ENCODE assay signal across 9 cellular contexts in genomic region chr7:37449621-37450020, GRCh38. TPM values are rescaled to one million over a fixed set of nuclear protein-coding genes. Genes with fewer than 3 reads are reported as not detected.
A peak's percentile ranks its signal among the peaks of the same experiment; 100 is the strongest.
DNase-seq lines count a peak whose midpoint lies in the region; ATAC-seq and TF ChIP-seq lines count a peak whose summit lies in the region.
"Had no signal": no experiment of that assay in that cellular context is flagged by ENCODE, and none has a peak within 500 bp of the region (broad histone marks: within the 10 kb centered on the region; RNA-seq: fewer than 3 reads in every experiment).

No MANE protein-coding gene starts in this region.

- no peaks in the 10 kb centered on the region for H3K79me2 ChIP-seq in hepatocyte

- no peaks in the 10 kb centered on the region for H3K27me3 Mint-ChIP-seq in activated CD4-positive, alpha-beta T cell treated with anti-CD3 and anti-CD28 coated beads for 36 hours
- H3K27me3 Mint-ChIP-seq in stimulated activated memory B cell treated with anti-CD40 and anti-IgM and Interleukin-4, amounts not matched to agents 10 μg/mL and 1 μg/mL and 100 μg/mL, for 72 hours: no peaks in the 10 kb centered on the region

- H3K9me3 Mint-ChIP-seq in activated CD4-positive, alpha-beta T cell treated with anti-CD3 and anti-CD28 coated beads for 36 hours (ENCODE audit: low read depth): peaks cover 2% of the 10 kb centered on the region
- no peaks in the 10 kb centered on the region for H3K9me3 Mint-ChIP-seq in stimulated activated memory B cell treated with anti-CD40 and anti-IgM and Interleukin-4, amounts not matched to agents 10 μg/mL and 1 μg/mL and 100 μg/mL, for 72 hours

- H3K4me3 ChIP-seq in SJCRH30 (peak overlapping the region; percentile 85), hepatocyte (no peak overlapping the region)

- no peak for DNase-seq in activated CD4-positive, alpha-beta T cell treated with anti-CD3 and anti-CD28 coated beads for 36 hours
- no peak for DNase-seq in activated CD4-positive, alpha-beta T cell treated with anti-CD3 and anti-CD28 coated beads for 1 hour
- DNase-seq in SJCRH30 (peak in 1 of 2 experiments; percentile 32), hepatocyte (ENCODE audit: low spot score) (no peak), GOT3 (lab: John Stamatoyannopoulos, UW) (no peak)

- TF ChIP-seq CTCF in hepatocyte (IDR thresholded peaks at IDR 0.05; ENCODE audit: poor library complexity): no peak

- intact Hi-C loops in activated CD4-positive, alpha-beta T cell treated with anti-CD3 and anti-CD28 coated beads for 36 hours (cut with DNase I, micrococcal nuclease): loop anchor here (2.0 to 10.0 kb wide), 6 partner anchors 45 to 915 kb away; partner anchors contain the start of genes AOAH (in 1 of the 2) and STARD3NL (in 1 of the 2)

- H4K20me1 ChIP-seq in hepatocyte (ENCODE audit: insufficient read depth, poor library complexity, severe bottlenecking): no peaks in the 10 kb centered on the region

- H3K27ac ChIP-seq in SJCRH30 (peak overlapping the region; percentile 98; the same call in 1 of the 2 replicates), hepatocyte (no peak overlapping the region)

- no peak for ATAC-seq in activated CD4-positive, alpha-beta T cell treated with anti-CD3 and anti-CD28 coated beads for 36 hours
- ATAC-seq in stimulated activated memory B cell treated with anti-CD40 and anti-IgM and Interleukin-4, amounts not matched to agents 10 μg/mL and 1 μg/mL and 100 μg/mL, for 72 hours: no peak
- ATAC-seq in HG03097 (IDR thresholded peaks at IDR 0.05; ENCODE audit: low FRiP score, unreplicated experiment) (no peak), GM19324 (IDR thresholded peaks at IDR 0.05; ENCODE audit: low FRiP score, unreplicated experiment) (no peak)

- peaks cover 43% of the 10 kb centered on the region for H3K4me1 Mint-ChIP-seq in activated CD4-positive, alpha-beta T cell treated with anti-CD3 and anti-CD28 coated beads for 36 hours
- H3K4me1 Mint-ChIP-seq in stimulated activated memory B cell treated with anti-CD40 and anti-IgM and Interleukin-4, amounts not matched to agents 10 μg/mL and 1 μg/mL and 100 μg/mL, for 72 hours: peaks cover 26% of the 10 kb centered on the region

- no peaks in the 10 kb centered on the region; the same call in 1 of the 2 replicates for H3K9me3 ChIP-seq in SJCRH30 (replicated peaks)
- no peaks in the 10 kb centered on the region for H3K9me3 ChIP-seq in hepatocyte (ENCODE audit: low read depth)
- H3K9me3 ChIP-seq: adrenal gland had no signal

- no peaks in the 10 kb centered on the region for H3K27me3 ChIP-seq in SJCRH30
- H3K27me3 ChIP-seq in hepatocyte: peaks cover 21% of the 10 kb centered on the region
- H3K27me3 ChIP-seq: adrenal gland had no signal

- H2AFZ ChIP-seq in hepatocyte: no peak overlapping the region

- POLR2A ChIA-PET in activated CD4-positive, alpha-beta T cell treated with anti-CD3 and anti-CD28 coated beads for 36 hours (lab: Charles Lee): interaction anchor here (0.6 kb wide), 1 partner anchor 8 kb away, joined by 3 read pairs; no protein-coding TSS in a partner anchor

- CTCF ChIA-PET in activated CD4-positive, alpha-beta T cell treated with anti-CD3 and anti-CD28 coated beads for 36 hours (lab: Charles Lee): interaction anchor here (0.6 to 4.3 kb wide), 18 partner anchors 9 to 972 kb away, joined by 3 to 33 read pairs (median 6); no protein-coding TSS in a partner anchor

- H3K4me2 ChIP-seq in hepatocyte: peak overlapping the region; percentile 96

- H3K4me1 ChIP-seq in SJCRH30 (peaks cover 18% of the 10 kb centered on the region), hepatocyte (ENCODE audit: insufficient read depth) (peaks cover 7% of the 10 kb centered on the region)

- H3K4me3 Mint-ChIP-seq in activated CD4-positive, alpha-beta T cell treated with anti-CD3 and anti-CD28 coated beads for 36 hours: peak overlapping the region; percentile 81
- peak overlapping the region; percentile 80 for H3K4me3 Mint-ChIP-seq in stimulated activated memory B cell treated with anti-CD40 and anti-IgM and Interleukin-4, amounts not matched to agents 10 μg/mL and 1 μg/mL and 100 μg/mL, for 72 hours

- no peaks in the 10 kb centered on the region for H3K9me2 ChIP-seq in hepatocyte (replicated peaks; ENCODE audit: insufficient read depth)

- H3K36me3 ChIP-seq in SJCRH30 (no peaks in the 10 kb centered on the region), hepatocyte (replicated peaks; ENCODE audit: insufficient read depth, low read depth) (no peaks in the 10 kb centered on the region)
- H3K36me3 ChIP-seq: adrenal gland had no signal

- H3K27ac Mint-ChIP-seq in activated CD4-positive, alpha-beta T cell treated with anti-CD3 and anti-CD28 coated beads for 36 hours: peak overlapping the region; percentile 88
- H3K27ac Mint-ChIP-seq in stimulated activated memory B cell treated with anti-CD40 and anti-IgM and Interleukin-4, amounts not matched to agents 10 μg/mL and 1 μg/mL and 100 μg/mL, for 72 hours: peak overlapping the region; percentile 89

- 28% methylated on average over 5 of the region's 5 CpGs for WGBS in hepatocyte (ENCODE audit: low lambda C conversion rate, missing lambda C conversion rate)

- H3K36me3 Mint-ChIP-seq in activated CD4-positive, alpha-beta T cell treated with anti-CD3 and anti-CD28 coated beads for 36 hours (ENCODE audit: low read depth): peaks cover 17% of the 10 kb centered on the region
- H3K36me3 Mint-ChIP-seq in stimulated activated memory B cell treated with anti-CD40 and anti-IgM and Interleukin-4, amounts not matched to agents 10 μg/mL and 1 μg/mL and 100 μg/mL, for 72 hours: peaks cover 6% of the 10 kb centered on the region

RNA-seq across cellular contexts. Expression of gene ELMO1, which starts 1.0 kb away (rescaled TPM):
- total RNA-seq in activated CD4-positive, alpha-beta T cell treated with anti-CD3 and anti-CD28 coated beads for 36 hours: 100 to 1,000 TPM in 1 of 2 experiments, 10 to 100 TPM in 1; 96.2 to 173 TPM
- 55.4 and 67.2 TPM in 2 replicates for total RNA-seq in SJCRH30 (2014; rRNA removed; shearing (Covaris generic))
- total RNA-seq in hepatocyte: 15.3 and 28.7 TPM in 2 replicates
- 19.7 and 26.0 TPM in 2 replicates for polyA plus RNA-seq in hepatocyte
